In the genomic region with DNA sequence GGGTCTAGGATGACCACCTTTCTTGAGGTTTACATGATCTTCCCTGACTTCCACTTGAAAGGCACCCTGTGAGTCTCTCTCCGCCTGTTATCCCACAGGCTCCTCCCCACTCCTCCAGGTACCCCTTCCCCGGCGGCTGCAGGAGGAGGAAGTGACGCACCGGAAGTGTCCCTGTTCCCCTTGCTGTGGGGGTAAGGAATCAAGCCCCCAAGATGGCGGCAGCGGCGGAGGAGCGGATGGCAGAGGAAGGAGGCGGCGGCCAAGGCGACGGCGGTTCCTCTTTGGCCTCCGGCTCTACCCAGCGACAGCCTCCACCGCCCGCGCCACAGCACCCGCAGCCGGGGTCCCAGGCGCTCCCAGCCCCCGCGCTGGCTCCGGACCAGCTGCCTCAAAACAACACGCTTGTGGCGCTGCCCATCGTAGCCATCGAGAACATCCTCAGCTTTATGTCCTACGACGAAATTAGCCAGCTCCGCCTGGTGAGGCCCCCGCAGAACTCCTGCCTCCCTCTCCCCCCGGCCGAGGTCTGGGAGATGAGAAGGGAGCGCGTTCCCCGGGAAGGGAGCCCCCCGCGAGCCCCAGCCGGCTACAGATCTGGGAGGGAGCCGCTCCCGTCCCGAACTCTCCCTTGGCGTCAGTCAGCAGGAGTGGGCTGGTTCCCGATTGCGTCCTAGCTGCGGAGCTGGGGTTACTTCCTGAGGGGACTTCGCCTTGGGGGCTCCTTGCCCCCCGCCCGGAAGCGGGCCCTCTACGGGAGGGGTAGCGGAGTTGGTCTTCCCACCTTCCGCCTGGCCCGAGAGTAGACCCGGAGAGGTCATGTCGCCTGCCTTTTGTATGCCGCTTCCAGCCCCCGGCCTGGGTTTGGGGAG, we compare ENCODE assay signal across 8 cellular contexts. TPM values are rescaled to one million over a fixed set of nuclear protein-coding genes. Genes with fewer than 3 reads are reported as not detected.
DNase-seq lines count a peak whose midpoint lies in the region; ATAC-seq and TF ChIP-seq lines count a peak whose summit lies in the region.

A gene with protein sequence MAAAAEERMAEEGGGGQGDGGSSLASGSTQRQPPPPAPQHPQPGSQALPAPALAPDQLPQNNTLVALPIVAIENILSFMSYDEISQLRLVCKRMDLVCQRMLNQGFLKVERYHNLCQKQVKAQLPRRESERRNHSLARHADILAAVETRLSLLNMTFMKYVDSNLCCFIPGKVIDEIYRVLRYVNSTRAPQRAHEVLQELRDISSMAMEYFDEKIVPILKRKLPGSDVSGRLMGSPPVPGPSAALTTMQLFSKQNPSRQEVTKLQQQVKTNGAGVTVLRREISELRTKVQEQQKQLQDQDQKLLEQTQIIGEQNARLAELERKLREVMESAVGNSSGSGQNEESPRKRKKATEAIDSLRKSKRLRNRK (plus strand): TSS at position 194 of the 869 bp plus-strand sequence. CDS start 19 bp downstream, at position 213.

- intact Hi-C loops in left ventricle myocardium inferior (cut with micrococcal nuclease), result no loop called here

- H3K27ac Mint-ChIP-seq in T-helper 17 cell (peak within 1 kb of the TSS; percentile 95), progenitor cell of endocrine pancreas (peak within 1 kb of the TSS; percentile 83)

- H3K9me3 ChIP-seq in T-helper 17 cell (ENCODE audit: control insufficient read depth, low read length, poor library complexity, severe bottlenecking), result no peaks in the 10 kb centered on the region
- no peaks in the 10 kb centered on the region for H3K9me3 ChIP-seq in left ventricle myocardium inferior (replicated peaks)

- peak within 1 kb of the TSS; percentile 94 for H3K4me3 Mint-ChIP-seq in T-helper 17 cell
- peak within 1 kb of the TSS; percentile 87 for H3K4me3 Mint-ChIP-seq in progenitor cell of endocrine pancreas (ENCODE audit: low read depth)

- peak; percentile 91 for DNase-seq in NCI-H1694 treated with DMSO at 0.1 percent for 48 hours (lab: John Stamatoyannopoulos, UW)
- peak; percentile 79 to 84 (median 82) for DNase-seq in T-helper 17 cell
- DNase-seq in amygdala (lab: John Stamatoyannopoulos, UW), result peak; percentile 29 to 96 (median 90)
- peak; percentile 94 for DNase-seq in left ventricle myocardium inferior
- DNase-seq in progenitor cell of endocrine pancreas (ENCODE audit: low spot score, unreplicated experiment), result peak; percentile 83
- peak; percentile 97 for DNase-seq in ureter (ENCODE audit: low spot score)

- no peaks in the 10 kb centered on the region for H3K9me3 Mint-ChIP-seq in progenitor cell of endocrine pancreas (ENCODE audit: low read depth)

- TF ChIP-seq POLR2A in GM15510 (IDR thresholded peaks at IDR 0.05; ENCODE audit: borderline replicate concordance, extremely low read depth, insufficient read length), result peak; percentile 92

- H3K4me3 ChIP-seq in left ventricle myocardium inferior, result peak within 1 kb of the TSS; percentile 89

- H3K36me3 Mint-ChIP-seq in T-helper 17 cell (ENCODE audit: low read depth) (no peaks in the 10 kb centered on the region), progenitor cell of endocrine pancreas (ENCODE audit: insufficient read depth) (no peaks in the 10 kb centered on the region)

- H3K36me3 ChIP-seq in left ventricle myocardium inferior, result no peaks in the 10 kb centered on the region

- peaks cover 35% of the 10 kb centered on the region for H3K4me1 ChIP-seq in left ventricle myocardium inferior

- peaks cover 14% of the 10 kb centered on the region for H3K4me1 Mint-ChIP-seq in T-helper 17 cell
- H3K4me1 Mint-ChIP-seq in progenitor cell of endocrine pancreas (ENCODE audit: low read depth), result peaks cover 13% of the 10 kb centered on the region

- peak within 1 kb of the TSS; percentile 93 for H3K27ac ChIP-seq in left ventricle myocardium inferior (replicated peaks)

- TF ChIP-seq CTCF in left ventricle myocardium inferior (IDR thresholded peaks at IDR 0.05; ENCODE audit: borderline replicate concordance) (no peak), progenitor cell of endocrine pancreas (IDR thresholded peaks at IDR 0.05; ENCODE audit: unreplicated experiment) (no peak)

- peaks cover 7% of the 10 kb centered on the region for H3K27me3 ChIP-seq in left ventricle myocardium inferior (ENCODE audit: low read depth)

- peaks cover 6% of the 10 kb centered on the region for H3K27me3 Mint-ChIP-seq in T-helper 17 cell
- no peaks in the 10 kb centered on the region for H3K27me3 Mint-ChIP-seq in progenitor cell of endocrine pancreas

- ATAC-seq in HG02885 (IDR thresholded peaks at IDR 0.05; ENCODE audit: poor library complexity, unreplicated experiment) (peak; percentile 99), T-helper 17 cell (peak; percentile 92)

RNA-seq across cellular contexts. Expression of the gene that starts here (rescaled TPM):
- total RNA-seq in T-helper 17 cell (10 to 100 TPM; 22.2 to 30.5 TPM), left ventricle myocardium inferior (18.8 TPM), progenitor cell of endocrine pancreas (31.9 and 33.5 TPM in 2 replicates), ureter (31.8 TPM)

Comparison
In these comparisons a context has a peak if more than half of its experiments do, and no peak if none do; other contexts are left out.
1. Peak in every context shown above with its lines: DNase-seq, ATAC-seq, H3K4me3 ChIP-seq and H3K27ac ChIP-seq.